In genomic region chr12:121580959-121581680, GRCh38 we compare ENCODE assay signal across 8 cellular contexts. TPM values are rescaled to one million over a fixed set of nuclear protein-coding genes. Genes with fewer than 3 reads are reported as not detected.
DNase-seq lines count a peak whose midpoint lies in the region; ATAC-seq and TF ChIP-seq lines count a peak whose summit lies in the region.

TSS of gene KDM2B (minus strand) at chr12:121581023. CDS start at chr12:121580911, 112 bp downstream.

- peak within 1 kb of the TSS; percentile 100 for H3K27ac Mint-ChIP-seq in WTC11
- H3K27ac Mint-ChIP-seq in endothelial cell (ENCODE audit: unreplicated experiment) = peak within 1 kb of the TSS; percentile 98

- H3K9me3 ChIP-seq in HUES48 (ENCODE audit: control insufficient read depth, insufficient read depth, low read length) (no peaks in the 10 kb centered on the region), mesenchymal stem cell (ENCODE audit: control insufficient read depth, low read length) (no peaks in the 10 kb centered on the region), suprapubic skin (no peaks in the 10 kb centered on the region)

- no peak for TF ChIP-seq POLR2A in suprapubic skin (IDR thresholded peaks at IDR 0.05)

- peak within 1 kb of the TSS; percentile 73 for H4K8ac ChIP-seq in mesenchymal stem cell (ENCODE audit: low read length)

- H3K4me1 ChIP-seq in HUES48 (ENCODE audit: control insufficient read depth, insufficient read depth, low read length) = peaks cover 37% of the 10 kb centered on the region
- H3K4me1 ChIP-seq in mesenchymal stem cell (ENCODE audit: control insufficient read depth, insufficient read depth, low read depth, low read length) = peaks cover 38% of the 10 kb centered on the region
- H3K4me1 ChIP-seq in suprapubic skin = peaks cover 57% of the 10 kb centered on the region

- no peak for TF ChIP-seq CTCF in WTC11 (IDR thresholded peaks at IDR 0.05)
- no peak for TF ChIP-seq CTCF in endothelial cell (IDR thresholded peaks at IDR 0.05; ENCODE audit: unreplicated experiment)
- TF ChIP-seq CTCF in suprapubic skin (IDR thresholded peaks at IDR 0.05) = no peak

- CTCF ChIA-PET in WTC11 (lab: Charles Lee) = interaction anchor here (0.6 to 6.0 kb wide), 7 partner anchors 11 to 231 kb away, joined by 3 to 61 read pairs (median 4); partner anchors contain the start of genes MORN3 and ORAI1

- peak within 1 kb of the TSS; percentile 41 to 91 for H3K18ac ChIP-seq in mesenchymal stem cell (ENCODE audit: low read depth in 1 of 2, low read length in 2 of 2)

- H3K4me3 Mint-ChIP-seq in WTC11 (peak within 1 kb of the TSS; percentile 99), endothelial cell (ENCODE audit: unreplicated experiment) (peak within 1 kb of the TSS; percentile 97)

- H3K4me2 ChIP-seq in mesenchymal stem cell (ENCODE audit: low read length, poor library complexity, severe bottlenecking) = peak within 1 kb of the TSS; percentile 99

- H3K27ac ChIP-seq in HUES48 (ENCODE audit: low read depth, low read length) = peak within 1 kb of the TSS; percentile 96
- H3K27ac ChIP-seq in mesenchymal stem cell (ENCODE audit: low read length, poor library complexity, severe bottlenecking) = no peak within 1 kb of the TSS
- peak within 1 kb of the TSS; percentile 92 for H3K27ac ChIP-seq in suprapubic skin

- peaks cover 42% of the 10 kb centered on the region for H3K4me1 Mint-ChIP-seq in WTC11
- H3K4me1 Mint-ChIP-seq in endothelial cell (ENCODE audit: unreplicated experiment) = peaks cover 39% of the 10 kb centered on the region

- ATAC-seq in WTC11 (no peak), HG02610 (IDR thresholded peaks at IDR 0.05; ENCODE audit: unreplicated experiment) (no peak)

- H3K23ac ChIP-seq in mesenchymal stem cell (ENCODE audit: low read length in 2 of 2) = peak within 1 kb of the TSS in 1 of 2 experiments; percentile 50

- peak within 1 kb of the TSS; percentile 47 for H2AK5ac ChIP-seq in mesenchymal stem cell (ENCODE audit: low read length, severe bottlenecking)

- peak within 1 kb of the TSS; percentile 75 for H4K91ac ChIP-seq in mesenchymal stem cell (ENCODE audit: low read length)

- peak within 1 kb of the TSS; percentile 74 for H2AFZ ChIP-seq in mesenchymal stem cell (ENCODE audit: low read depth, low read length)

- peaks cover 7% of the 10 kb centered on the region for H3K79me1 ChIP-seq in mesenchymal stem cell (replicated peaks; ENCODE audit: low read length, poor library complexity, severe bottlenecking)

- no peaks in the 10 kb centered on the region for H3K27me3 Mint-ChIP-seq in WTC11 (ENCODE audit: low read depth)
- peaks cover 14% of the 10 kb centered on the region for H3K27me3 Mint-ChIP-seq in endothelial cell (ENCODE audit: unreplicated experiment)

- peak within 1 kb of the TSS; percentile 39 to 42 for H3K14ac ChIP-seq in mesenchymal stem cell (ENCODE audit: low read length in 2 of 2)

- TF ChIP-seq EP300 in suprapubic skin (IDR thresholded peaks at IDR 0.05) = no peak

- H3K36me3 Mint-ChIP-seq in WTC11 = peaks cover 4% of the 10 kb centered on the region
- H3K36me3 Mint-ChIP-seq in endothelial cell (ENCODE audit: low read depth, unreplicated experiment) = peaks cover 4% of the 10 kb centered on the region

- POLR2A ChIA-PET in WTC11 (lab: Charles Lee) = interaction anchor here (0.6 to 6.9 kb wide), 7 partner anchors 29 to 180 kb away, joined by 3 to 73 read pairs (median 4); partner anchors contain the start of gene ORAI1

- peak within 1 kb of the TSS; percentile 89 for H3K4me3 ChIP-seq in HUES48 (ENCODE audit: low read depth, low read length)
- peak within 1 kb of the TSS; percentile 67 to 89 for H3K4me3 ChIP-seq in mesenchymal stem cell (ENCODE audit: insufficient read depth in 1 of 2, low read depth in 1 of 2, low read length in 2 of 2)
- H3K4me3 ChIP-seq in suprapubic skin = peak within 1 kb of the TSS; percentile 76

- peak within 1 kb of the TSS; percentile 51 to 65 for H3K4ac ChIP-seq in mesenchymal stem cell (ENCODE audit: low read depth in 1 of 2, low read length in 2 of 2)

- peak within 1 kb of the TSS; percentile 97 for H3K9ac ChIP-seq in HUES48 (ENCODE audit: low read depth, low read length)
- H3K9ac ChIP-seq in mesenchymal stem cell (ENCODE audit: low read length) = peak within 1 kb of the TSS; percentile 95

- 1% methylated on average over 21 of the region's 23 CpGs for WGBS in mesenchymal stem cell
- 25% methylated on average over 22 of the region's 23 CpGs for WGBS in suprapubic skin

- H2BK5ac ChIP-seq in mesenchymal stem cell (ENCODE audit: low read depth, low read length, poor library complexity, severe bottlenecking) = no peak within 1 kb of the TSS

- H3K36me3 ChIP-seq in HUES48 (ENCODE audit: control insufficient read depth, insufficient read depth, low read length) = peaks cover 6% of the 10 kb centered on the region; the same call in 1 of the 2 replicates
- no peaks in the 10 kb centered on the region for H3K36me3 ChIP-seq in mesenchymal stem cell (ENCODE audit: control insufficient read depth in 1 of 2, insufficient read depth in 2 of 2, low read depth in 1 of 2, low read length in 2 of 2)
- H3K36me3 ChIP-seq in suprapubic skin = no peaks in the 10 kb centered on the region

- H2BK120ac ChIP-seq in mesenchymal stem cell (ENCODE audit: low read depth, low read length) = peak within 1 kb of the TSS; percentile 81

- H3K9me3 Mint-ChIP-seq in WTC11 = no peaks in the 10 kb centered on the region
- H3K9me3 Mint-ChIP-seq in endothelial cell (ENCODE audit: unreplicated experiment) = no peaks in the 10 kb centered on the region

- no peaks in the 10 kb centered on the region for H3K27me3 ChIP-seq in HUES48 (ENCODE audit: control insufficient read depth, insufficient read depth, low read length)
- no peaks in the 10 kb centered on the region for H3K27me3 ChIP-seq in mesenchymal stem cell (ENCODE audit: control insufficient read depth in 1 of 2, insufficient read depth in 1 of 2, low read length in 2 of 2)
- no peaks in the 10 kb centered on the region for H3K27me3 ChIP-seq in suprapubic skin

- H2BK12ac ChIP-seq in mesenchymal stem cell (ENCODE audit: low read length in 2 of 2) = peak within 1 kb of the TSS; percentile 32 to 79

- peak in 12 of 14 donors; percentile 37 to 82 (median 64) for DNase-seq in C1 segment of cervical spinal cord (lab: John Stamatoyannopoulos, UW)
- no peak for DNase-seq in WTC11 (ENCODE audit: low spot score)
- DNase-seq in endothelial cell (ENCODE audit: low spot score) = peak; percentile 43
- peak; percentile 79 for DNase-seq in mesenchymal stem cell
- no peak for DNase-seq in suprapubic skin (ENCODE audit: low spot score in 2 of 2)
- no peak for DNase-seq in iPS-NIHi11 (ENCODE audit: low spot score)

- H2BK15ac ChIP-seq in mesenchymal stem cell (ENCODE audit: low read depth, poor library complexity, severe bottlenecking) = peak within 1 kb of the TSS; percentile 78

TF ChIP-seq in WTC11, 78 proteins besides CTCF, POLR2A, EP300 and RAD21:
- no peak for TF ChIP-seq FOXJ3 (CRISPR knock-in tag; IDR thresholded peaks at IDR 0.05; ENCODE audit: borderline replicate concordance)
- TF ChIP-seq, protein P1, sequence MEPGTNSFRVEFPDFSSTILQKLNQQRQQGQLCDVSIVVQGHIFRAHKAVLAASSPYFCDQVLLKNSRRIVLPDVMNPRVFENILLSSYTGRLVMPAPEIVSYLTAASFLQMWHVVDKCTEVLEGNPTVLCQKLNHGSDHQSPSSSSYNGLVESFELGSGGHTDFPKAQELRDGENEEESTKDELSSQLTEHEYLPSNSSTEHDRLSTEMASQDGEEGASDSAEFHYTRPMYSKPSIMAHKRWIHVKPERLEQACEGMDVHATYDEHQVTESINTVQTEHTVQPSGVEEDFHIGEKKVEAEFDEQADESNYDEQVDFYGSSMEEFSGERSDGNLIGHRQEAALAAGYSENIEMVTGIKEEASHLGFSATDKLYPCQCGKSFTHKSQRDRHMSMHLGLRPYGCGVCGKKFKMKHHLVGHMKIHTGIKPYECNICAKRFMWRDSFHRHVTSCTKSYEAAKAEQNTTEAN (CRISPR knock-in tag; IDR thresholded peaks at IDR 0.05) = 0 out of 2 replicates have a peak, but pooled peaks have one; percentile 11

RNA-seq across cellular contexts. Expression of gene KDM2B, which starts in this region (rescaled TPM):
- 147 to 155 TPM (median 152 TPM) in 3 replicates for total RNA-seq in WTC11 (2021)
- 36.7 TPM for total RNA-seq in endothelial cell (ENCODE audit: unreplicated experiment)
- 15.0 TPM for polyA plus RNA-seq in mesenchymal stem cell (2013, experiment 1 of 2)
- 13.5 TPM for polyA plus RNA-seq in mesenchymal stem cell (2013, experiment 2 of 2)
- 10 to 100 TPM; 47.8 to 53.7 (median 50.4) TPM for total RNA-seq in suprapubic skin

Comparison
In these comparisons a context has a peak if more than half of its experiments do, and no peak if none do; other contexts are left out.
1. DNase-seq: peak in C1 segment of cervical spinal cord (12 of 14), endothelial cell (single experiment) and mesenchymal stem cell (single experiment); none in WTC11 (single experiment), suprapubic skin (0 of 2) and iPS-NIHi11 (single experiment).
2. Peak in every context shown above with its lines, with median percentiles within 50 percentile points of each other: H3K4me3 ChIP-seq.